Comparison of ENCODE assay signal across 1 cellular context in the genomic region with DNA sequence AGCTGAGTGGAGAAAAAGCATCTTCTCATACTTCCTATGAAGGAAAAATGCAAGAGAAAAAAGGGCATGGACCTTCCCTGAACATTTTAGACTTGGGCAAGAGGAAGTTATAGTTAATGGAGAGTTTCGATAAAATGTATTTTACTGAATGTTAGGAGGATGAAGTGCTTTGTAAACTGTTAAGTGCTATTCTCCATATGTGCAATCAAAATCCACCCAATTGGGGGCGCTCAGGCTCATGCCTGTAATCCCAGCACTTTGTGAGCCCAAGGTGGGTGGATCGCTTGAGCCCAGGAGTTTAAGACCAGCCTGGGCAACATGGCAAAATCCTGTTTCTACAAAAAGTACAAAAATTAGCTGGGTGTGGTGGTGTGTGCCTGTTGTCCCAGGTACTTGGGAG.
TF ChIP-seq lines count a peak whose summit lies in the region.

No MANE protein-coding gene starts in this region.

TF ChIP-seq in H1, 55 proteins besides CTCF, POLR2A, EP300 and RAD21:
- TF ChIP-seq, protein P1, sequence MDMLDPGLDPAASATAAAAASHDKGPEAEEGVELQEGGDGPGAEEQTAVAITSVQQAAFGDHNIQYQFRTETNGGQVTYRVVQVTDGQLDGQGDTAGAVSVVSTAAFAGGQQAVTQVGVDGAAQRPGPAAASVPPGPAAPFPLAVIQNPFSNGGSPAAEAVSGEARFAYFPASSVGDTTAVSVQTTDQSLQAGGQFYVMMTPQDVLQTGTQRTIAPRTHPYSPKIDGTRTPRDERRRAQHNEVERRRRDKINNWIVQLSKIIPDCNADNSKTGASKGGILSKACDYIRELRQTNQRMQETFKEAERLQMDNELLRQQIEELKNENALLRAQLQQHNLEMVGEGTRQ (IDR thresholded peaks at IDR 0.05; ENCODE audit: low read length) = no peak
- TF ChIP-seq PHF8 (conservative IDR thresholded peaks at IDR 0.05; ENCODE audit: low read depth, low read length) = no peak
- no peak for TF ChIP-seq JUND (IDR thresholded peaks at IDR 0.05; ENCODE audit: low read length)
- no peak for TF ChIP-seq EZH2 (IDR thresholded peaks at IDR 0.05; ENCODE audit: low read depth, low read length, severe bottlenecking)
- TF ChIP-seq, protein P2, sequence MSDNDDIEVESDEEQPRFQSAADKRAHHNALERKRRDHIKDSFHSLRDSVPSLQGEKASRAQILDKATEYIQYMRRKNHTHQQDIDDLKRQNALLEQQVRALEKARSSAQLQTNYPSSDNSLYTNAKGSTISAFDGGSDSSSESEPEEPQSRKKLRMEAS (IDR thresholded peaks at IDR 0.05) = no peak
- no peak for TF ChIP-seq CEBPB (IDR thresholded peaks at IDR 0.05; ENCODE audit: low read depth, low read length)
- no peak for TF ChIP-seq NRF1 (IDR thresholded peaks at IDR 0.05; ENCODE audit: low read depth, low read length)
- TF ChIP-seq, protein P3, sequence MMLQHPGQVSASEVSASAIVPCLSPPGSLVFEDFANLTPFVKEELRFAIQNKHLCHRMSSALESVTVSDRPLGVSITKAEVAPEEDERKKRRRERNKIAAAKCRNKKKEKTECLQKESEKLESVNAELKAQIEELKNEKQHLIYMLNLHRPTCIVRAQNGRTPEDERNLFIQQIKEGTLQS (IDR thresholded peaks at IDR 0.05; ENCODE audit: insufficient read depth, low read depth, low read length) = no peak
- TF ChIP-seq ZNF274 (IDR thresholded peaks at IDR 0.05; ENCODE audit: borderline replicate concordance, extremely low read depth, low read length) = no peak
- no peak for TF ChIP-seq TAF1 (IDR thresholded peaks at IDR 0.05; ENCODE audit: low read depth, low read length)
- no peak for TF ChIP-seq RXRA (IDR thresholded peaks at IDR 0.05; ENCODE audit: insufficient read depth, low read depth, low read length)
- TF ChIP-seq CREB1 (IDR thresholded peaks at IDR 0.05) = no peak
